In genomic region chr20:1931830-1932229, GRCh38 we compare ENCODE assay signal across 30 cellular contexts.
"Had no signal": no experiment of that assay in that cellular context is flagged by ENCODE, and none has a peak within 500 bp of the region (broad histone marks: within the 10 kb centered on the region; RNA-seq: fewer than 3 reads in every experiment).

No MANE protein-coding gene starts in this region.

- H3K27ac ChIP-seq: body of pancreas, coronary artery, esophagus muscularis mucosa, foreskin keratinocyte, gastrocnemius medialis, WERI-Rb-1 had no signal

- H3K4me3 ChIP-seq: body of pancreas, coronary artery, esophagus muscularis mucosa, gastrocnemius medialis had no signal

- H3K27me3 Mint-ChIP-seq: activated B cell treated with CpG ODN at 0.5 μM for 24 hours; dendritic cell treated with granulocyte-macrophage colony-stimulating factor and Interleukin-4, amounts not matched to agents 40 ng/mL and 50 ng/mL, for 4 days had no signal

- H3K9me3 Mint-ChIP-seq: activated B cell treated with CpG ODN at 0.5 μM for 24 hours; activated CD8-positive, alpha-beta T cell treated with anti-CD3 and anti-CD28 coated beads for 36 hours; activated T-cell treated with anti-CD3 and anti-CD28 coated beads, Interleukin-2, amount 50 U/mL, for 4 hours; activated T-helper 17 cell treated with anti-CD3 and anti-CD28 coated beads, Interleukin-2, amount 50 U/mL, for 72 hours; central memory CD8-positive, alpha-beta T cell; dendritic cell treated with granulocyte-macrophage colony-stimulating factor and Interleukin-4, amounts not matched to agents 40 ng/mL and 50 ng/mL, for 4 days; effector memory CD8-positive, alpha-beta T cell; T-helper 2 cell treated with Interferon-gamma antibody and Interleukin-4, amounts not matched to agents 5 μg/mL and 100 μg/mL, for 36 hours had no signal

- H3K4me1 Mint-ChIP-seq: activated T-helper 17 cell treated with anti-CD3 and anti-CD28 coated beads, Interleukin-2, amount 50 U/mL, for 72 hours; central memory CD8-positive, alpha-beta T cell; T-helper 17 cell had no signal

- H3K36me3 ChIP-seq: gastrocnemius medialis, WERI-Rb-1 had no signal

- H3K27me3 ChIP-seq: body of pancreas, esophagus muscularis mucosa, foreskin keratinocyte, gastrocnemius medialis had no signal

- H3K4me3 Mint-ChIP-seq: activated B cell treated with CpG ODN at 0.5 μM for 24 hours; activated CD8-positive, alpha-beta T cell treated with anti-CD3 and anti-CD28 coated beads for 36 hours; activated naive CD8-positive, alpha-beta T cell; activated T-cell treated with anti-CD3 and anti-CD28 coated beads, Interleukin-2, amount 50 U/mL, for 4 hours; activated T-helper 17 cell treated with anti-CD3 and anti-CD28 coated beads, Interleukin-2, amount 50 U/mL, for 72 hours; central memory CD8-positive, alpha-beta T cell; dendritic cell treated with granulocyte-macrophage colony-stimulating factor and Interleukin-4, amounts not matched to agents 40 ng/mL and 50 ng/mL, for 4 days; effector memory CD8-positive, alpha-beta T cell; T-helper 17 cell; T-helper 2 cell treated with Interferon-gamma antibody and Interleukin-4, amounts not matched to agents 5 μg/mL and 100 μg/mL, for 36 hours had no signal

- DNase-seq: activated B cell treated with CpG ODN at 0.5 μM for 24 hours; activated CD4-positive, alpha-beta T cell treated with anti-CD3 and anti-CD28 coated beads for 48 hours; activated CD4-positive, alpha-beta T cell treated with anti-CD3 and anti-CD28 coated beads, Interleukin-2, amount 50 U/mL, for 1 hour; activated CD4-positive, alpha-beta T cell treated with anti-CD3 and anti-CD28 coated beads, Interleukin-2, amount 50 U/mL, for 48 hours; activated CD8-positive, alpha-beta memory T cell treated with anti-CD3 and anti-CD28 coated beads for 24 hours; activated CD8-positive, alpha-beta T cell treated with anti-CD3 and anti-CD28 coated beads for 36 hours; activated effector memory CD4-positive, alpha-beta T cell treated with Interleukin-2 at 50 U/mL for 16 hours; activated gamma-delta T cell treated with Interleukin-2 at 50 U/mL for 16 hours; activated naive CD4-positive, alpha-beta T cell treated with anti-CD3 and anti-CD28 coated beads, Interleukin-2, amount 50 U/mL, for 16 hours; activated naive CD4-positive, alpha-beta T cell treated with Interleukin-2 at 50 U/mL for 16 hours; activated T-cell treated with anti-CD3 and anti-CD28 coated beads, Interleukin-2, amount 50 U/mL, for 4 hours; amniotic stem cell; body of pancreas; effector CD4-positive, alpha-beta T cell; effector memory CD8-positive, alpha-beta T cell; erythroblast; foreskin keratinocyte; gastrocnemius medialis; glutamatergic neuron; T-helper 1 cell; T-helper 17 cell; T1000; WERI-Rb-1 had no signal

- H3K27ac Mint-ChIP-seq: activated B cell treated with CpG ODN at 0.5 μM for 24 hours; activated CD8-positive, alpha-beta T cell treated with anti-CD3 and anti-CD28 coated beads for 36 hours; activated naive CD8-positive, alpha-beta T cell; activated T-helper 17 cell treated with anti-CD3 and anti-CD28 coated beads, Interleukin-2, amount 50 U/mL, for 72 hours; dendritic cell treated with granulocyte-macrophage colony-stimulating factor and Interleukin-4, amounts not matched to agents 40 ng/mL and 50 ng/mL, for 4 days; effector memory CD8-positive, alpha-beta T cell; T-helper 17 cell; T-helper 2 cell treated with Interferon-gamma antibody and Interleukin-4, amounts not matched to agents 5 μg/mL and 100 μg/mL, for 36 hours had no signal

- H3K9me3 ChIP-seq: body of pancreas, esophagus muscularis mucosa, gastrocnemius medialis had no signal

- H3K36me3 Mint-ChIP-seq: activated naive CD8-positive, alpha-beta T cell had no signal
